In the genomic region with DNA sequence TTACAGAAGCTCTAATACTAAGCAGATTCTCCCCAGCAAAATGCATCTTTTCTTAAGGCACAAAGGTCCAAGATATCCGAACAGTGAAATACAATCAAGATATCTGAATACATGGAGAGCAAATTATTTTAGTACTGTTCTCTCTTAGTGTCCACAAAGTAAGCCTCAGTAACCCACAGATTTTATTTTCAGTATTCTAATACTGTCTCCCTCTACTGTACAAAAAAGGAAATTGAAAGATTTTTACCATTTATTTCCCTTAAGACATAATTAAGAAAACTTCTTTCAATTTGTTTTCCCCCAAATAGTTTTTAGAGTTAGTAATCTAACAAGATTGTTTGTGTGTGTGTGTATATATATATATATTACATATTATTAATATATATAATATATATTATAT, we compare ENCODE assay signal across 12 cellular contexts.
DNase-seq lines count a peak whose midpoint lies in the region; ATAC-seq and TF ChIP-seq lines count a peak whose summit lies in the region.
"Had no signal": no experiment of that assay in that cellular context is flagged by ENCODE, and none has a peak within 500 bp of the region (broad histone marks: within the 10 kb centered on the region; RNA-seq: fewer than 3 reads in every experiment).

No MANE protein-coding gene starts in this region.

- no peak overlapping the region for H3K4me3 ChIP-seq in fibroblast of pulmonary artery (replicated peaks; ENCODE audit: low read depth, low read length)
- H3K4me3 ChIP-seq: skin epidermis had no signal

- DNase-seq in ACHN (peak; percentile 51), GM03348 (ENCODE audit: low spot score) (peak; percentile 3), OCI-M1 (lab: John Stamatoyannopoulos, UW) (peak; percentile 64), fibroblast of pulmonary artery (ENCODE audit: low read depth) (peak; percentile 37), posterior cingulate gyrus (no peak), NCI-H1417 (lab: John Stamatoyannopoulos, UW) (no peak)
- DNase-seq: activated CD8-positive, alpha-beta memory T cell treated with anti-CD3 and anti-CD28 coated beads, Interleukin-2, amount 50 U/mL, for 4 hours; cortex of kidney; SHP77 had no signal

- in situ Hi-C loops in ACHN (cut with HindIII; ENCODE audit: low pct_ligation_motif_present, low pct_unique_long_range_greater_than_20kb, low sequenced_read_pairs) = no loop called here

- ATAC-seq in HG02870 (IDR thresholded peaks at IDR 0.05; ENCODE audit: unreplicated experiment) = no peak
- no peak for ATAC-seq in HG03025 (IDR thresholded peaks at IDR 0.05; ENCODE audit: low FRiP score, unreplicated experiment)

- intact Hi-C loops in posterior cingulate gyrus (cut with DNase I) = no loop called here

- peak; percentile 26 for TF ChIP-seq CTCF in fibroblast of pulmonary artery (IDR thresholded peaks at IDR 0.05; ENCODE audit: low read length, missing control alignments)

Comparison
In these comparisons a context has a peak if more than half of its experiments do, and no peak if none do; other contexts are left out.
1. DNase-seq: peak in ACHN (single experiment), GM03348 (single experiment), OCI-M1 (single experiment) and fibroblast of pulmonary artery (single experiment); none in posterior cingulate gyrus (0 of 10) and NCI-H1417 (0 of 3).